ENCODE assay signal across 12 cellular contexts in the genomic region with DNA sequence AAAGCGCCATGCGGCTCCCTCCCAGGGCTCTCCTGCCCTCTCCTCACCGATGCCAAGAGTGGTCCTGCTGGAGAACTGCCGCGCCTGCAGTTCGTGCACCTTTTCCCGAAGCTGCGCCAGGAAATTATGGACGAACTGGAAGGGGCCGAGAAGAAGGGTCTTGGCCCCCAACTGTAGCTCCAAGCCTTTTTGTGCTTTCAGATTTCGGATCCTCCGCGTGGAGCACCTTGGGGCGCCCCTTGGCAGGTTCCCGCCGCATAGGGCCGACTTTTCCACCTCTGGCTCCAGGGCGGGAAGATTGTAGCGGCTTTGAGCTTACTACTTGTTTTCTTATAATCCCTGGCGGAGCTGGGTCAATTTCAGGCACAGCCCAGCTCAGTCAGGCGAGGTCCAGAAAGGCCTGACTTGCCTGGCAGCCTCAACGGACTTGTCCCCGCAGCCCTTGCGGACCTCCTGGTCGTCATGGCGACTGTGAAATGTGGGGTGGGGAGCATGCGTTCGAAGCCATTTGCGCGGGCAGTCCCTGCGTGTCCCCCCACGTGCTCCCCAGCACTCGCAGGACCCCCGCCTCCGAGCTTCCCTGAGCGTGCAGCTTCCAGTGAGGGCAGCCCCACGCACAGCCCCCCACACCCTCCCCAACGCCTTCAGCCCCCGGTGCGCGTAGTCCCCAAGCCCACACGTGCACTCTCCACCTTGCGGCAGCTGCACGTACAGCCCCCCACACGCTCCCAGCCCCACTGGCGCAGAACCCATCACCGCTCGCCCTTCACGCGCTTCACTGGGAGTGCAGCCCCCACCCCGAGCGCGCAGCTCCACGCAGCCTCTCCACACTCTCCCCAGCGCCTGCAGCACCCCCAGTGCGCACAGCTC.
A peak's percentile ranks its signal among the peaks of the same experiment; 100 is the strongest.
DNase-seq lines count a peak whose midpoint lies in the region; ATAC-seq and TF ChIP-seq lines count a peak whose summit lies in the region.
"Had no signal": no experiment of that assay in that cellular context is flagged by ENCODE, and none has a peak within 500 bp of the region (broad histone marks: within the 10 kb centered on the region; RNA-seq: fewer than 3 reads in every experiment).

No MANE protein-coding gene starts in this region.

- no peaks in the 10 kb centered on the region for H3K9me3 Mint-ChIP-seq in activated naive CD8-positive, alpha-beta T cell treated with anti-CD3 and anti-CD28 coated beads, Interleukin-2, amount 50 U/mL, for 24 hours
- no peaks in the 10 kb centered on the region for H3K9me3 Mint-ChIP-seq in progenitor cell of endocrine pancreas (ENCODE audit: low read depth)

- no peak for TF ChIP-seq CTCF in progenitor cell of endocrine pancreas (IDR thresholded peaks at IDR 0.05; ENCODE audit: unreplicated experiment)

- H3K9me3 ChIP-seq in GM23248 (ENCODE audit: low read depth) (no peaks in the 10 kb centered on the region), aorta (ENCODE audit: control insufficient read depth, low read length) (no peaks in the 10 kb centered on the region)
- H3K9me3 ChIP-seq: tibial artery had no signal

- peak overlapping the region; percentile 54 for H3K4me3 Mint-ChIP-seq in activated naive CD8-positive, alpha-beta T cell treated with anti-CD3 and anti-CD28 coated beads, Interleukin-2, amount 50 U/mL, for 24 hours
- H3K4me3 Mint-ChIP-seq in progenitor cell of endocrine pancreas (ENCODE audit: low read depth) = peak overlapping the region; percentile 29

- intact Hi-C loops in left cardiac atrium (cut with DNase I) = no loop called here
- intact Hi-C loops in aorta (cut with DNase I) = no loop called here

- whole genome bisulfite sequencing in GM23248 (ENCODE audit: low coverage in 1 of 2, low lambda C conversion rate in 2 of 2, missing lambda C conversion rate in 2 of 2), 2 experiments = 31 to 38% methylated on average over 37 to 54 of the region's 56 CpGs
- 46 to 57% methylated on average over 47 to 56 of the region's 56 CpGs for WGBS in aorta, 2 donors

- H3K79me2 ChIP-seq in GM23248 (ENCODE audit: insufficient read depth) = no peaks in the 10 kb centered on the region

- ATAC-seq in activated naive CD8-positive, alpha-beta T cell treated with anti-CD3 and anti-CD28 coated beads, Interleukin-2, amount 50 U/mL, for 24 hours = no peak
- peak; percentile 15 to 47 for ATAC-seq in left cardiac atrium
- ATAC-seq in aorta (ENCODE audit: low FRiP score) = no peak
- no peak for ATAC-seq in left lobe of liver

- H4K20me1 ChIP-seq in GM23248 (ENCODE audit: insufficient read depth) = no peaks in the 10 kb centered on the region

- H3K4me3 ChIP-seq in GM23248 = peak overlapping the region; percentile 66
- no peak overlapping the region for H3K4me3 ChIP-seq in aorta (ENCODE audit: low read length in 2 of 2)
- H3K4me3 ChIP-seq: tibial artery had no signal

- H3K27ac ChIP-seq in GM23248 (no peak overlapping the region), aorta (ENCODE audit: low read depth in 1 of 2, low read length in 2 of 2) (no peak overlapping the region)
- H3K27ac ChIP-seq: tibial artery had no signal

- in situ Hi-C loops in GM23248 (cut with MboI) = no loop called here

- H3K9me2 ChIP-seq in GM23248 (ENCODE audit: insufficient read depth) = no peaks in the 10 kb centered on the region

- H3K4me1 ChIP-seq in GM23248 (ENCODE audit: insufficient read depth) = peaks cover 13% of the 10 kb centered on the region; the same call in 1 of the 2 replicates
- no peaks in the 10 kb centered on the region for H3K4me1 ChIP-seq in aorta (ENCODE audit: control insufficient read depth in 1 of 2, insufficient read depth in 2 of 2, low read length in 2 of 2)
- H3K4me1 ChIP-seq: tibial artery had no signal

- H3K27me3 ChIP-seq in GM23248 (replicated peaks; ENCODE audit: insufficient read depth) = no peaks in the 10 kb centered on the region
- H3K27me3 ChIP-seq in aorta (ENCODE audit: control insufficient read depth in 1 of 2, insufficient read depth in 2 of 2, low read length in 1 of 2) = no peaks in the 10 kb centered on the region
- H3K27me3 ChIP-seq: tibial artery had no signal

- DNase-seq in GM23248 (peak; percentile 17), left cardiac atrium (peak; percentile 24), progenitor cell of endocrine pancreas (ENCODE audit: low spot score, unreplicated experiment) (no peak), aorta (no peak), left lobe of liver (ENCODE audit: low spot score) (no peak), NCI-H1048 (lab: John Stamatoyannopoulos, UW) (no peak), SIG-M5 (lab: John Stamatoyannopoulos, UW) (no peak)
- DNase-seq in activated naive CD8-positive, alpha-beta T cell treated with anti-CD3 and anti-CD28 coated beads, Interleukin-2, amount 50 U/mL, for 24 hours = no peak
- DNase-seq: activated CD4-positive, CD25-positive, alpha-beta regulatory T cell; effector memory CD4-positive, alpha-beta T cell; NCI-H510A; tibial artery had no signal

- peaks cover 58% of the 10 kb centered on the region for H3K27me3 Mint-ChIP-seq in activated naive CD8-positive, alpha-beta T cell treated with anti-CD3 and anti-CD28 coated beads, Interleukin-2, amount 50 U/mL, for 24 hours
- H3K27me3 Mint-ChIP-seq in progenitor cell of endocrine pancreas = peaks cover 39% of the 10 kb centered on the region

- H3K36me3 ChIP-seq in GM23248 (ENCODE audit: low read depth) (no peaks in the 10 kb centered on the region), aorta (ENCODE audit: control insufficient read depth in 1 of 2, insufficient read depth in 2 of 2, low read length in 1 of 2) (no peaks in the 10 kb centered on the region)
- H3K36me3 ChIP-seq: tibial artery had no signal

- peaks cover 10% of the 10 kb centered on the region for H3K4me1 Mint-ChIP-seq in activated naive CD8-positive, alpha-beta T cell treated with anti-CD3 and anti-CD28 coated beads, Interleukin-2, amount 50 U/mL, for 24 hours
- peaks cover 5% of the 10 kb centered on the region for H3K4me1 Mint-ChIP-seq in progenitor cell of endocrine pancreas (ENCODE audit: low read depth)

- H3K27ac Mint-ChIP-seq in activated naive CD8-positive, alpha-beta T cell treated with anti-CD3 and anti-CD28 coated beads, Interleukin-2, amount 50 U/mL, for 24 hours = no peak overlapping the region
- H3K27ac Mint-ChIP-seq in progenitor cell of endocrine pancreas = no peak overlapping the region

- H3K4me2 ChIP-seq in GM23248 (ENCODE audit: unreplicated experiment) = peak overlapping the region; percentile 78

- peak overlapping the region; percentile 92 for H2AFZ ChIP-seq in GM23248

- peak overlapping the region; percentile 52 for H3K9ac ChIP-seq in GM23248

- H3F3A ChIP-seq in GM23248 (ENCODE audit: insufficient read depth) = peaks cover 6% of the 10 kb centered on the region; the same call in 1 of the 2 replicates

- H3K36me3 Mint-ChIP-seq in activated naive CD8-positive, alpha-beta T cell treated with anti-CD3 and anti-CD28 coated beads, Interleukin-2, amount 50 U/mL, for 24 hours (ENCODE audit: low read depth) = no peaks in the 10 kb centered on the region
- peaks cover 4% of the 10 kb centered on the region for H3K36me3 Mint-ChIP-seq in progenitor cell of endocrine pancreas (ENCODE audit: insufficient read depth)

Comparison
In these comparisons a context has a peak if more than half of its experiments do, and no peak if none do; other contexts are left out.
1. DNase-seq: peak in GM23248 (single experiment) and left cardiac atrium (single experiment); none in activated naive CD8-positive, alpha-beta T cell treated with anti-CD3 and anti-CD28 coated beads, Interleukin-2, amount 50 U/mL, for 24 hours (single experiment), progenitor cell of endocrine pancreas (single experiment), aorta (0 of 2), left lobe of liver (single experiment), NCI-H1048 (single experiment) and SIG-M5 (single experiment).
2. ATAC-seq: peak in left cardiac atrium (2 of 2); none in activated naive CD8-positive, alpha-beta T cell treated with anti-CD3 and anti-CD28 coated beads, Interleukin-2, amount 50 U/mL, for 24 hours (single experiment), aorta (single experiment) and left lobe of liver (single experiment).